Comparison of ENCODE assay signal across 11 cellular contexts in genomic region chr7:158595068-158595467, GRCh38. TPM values are rescaled to one million over a fixed set of nuclear protein-coding genes. Genes with fewer than 3 reads are reported as not detected.
DNase-seq lines count a peak whose midpoint lies in the region; ATAC-seq and TF ChIP-seq lines count a peak whose summit lies in the region.
"Had no signal": no experiment of that assay in that cellular context is flagged by ENCODE, and none has a peak within 500 bp of the region (broad histone marks: within the 10 kb centered on the region; RNA-seq: fewer than 3 reads in every experiment).

No MANE protein-coding gene starts in this region.

- DNase-seq in DND-41, result no peak
- DNase-seq in endodermal cell, result peak; percentile 73
- peak; percentile 38 for DNase-seq in medulla oblongata (ENCODE audit: extremely low spot score)
- no peak for DNase-seq in NCI-H510A (lab: John Stamatoyannopoulos, UW)
- DNase-seq in activated CD4-positive, alpha-beta memory T cell treated with anti-CD3 and anti-CD28 coated beads, Interleukin-2, amount 10 ng/mL, durations not matched to agents 7 days and 5 days, result no peak
- DNase-seq: cerebellar nuclear complex, sigmoid colon had no signal

- no peaks in the 10 kb centered on the region for H3K4me1 ChIP-seq in DND-41 (ENCODE audit: insufficient read depth, low read length)
- no peaks in the 10 kb centered on the region for H3K4me1 ChIP-seq in endodermal cell (ENCODE audit: control insufficient read depth, insufficient read depth, low read length)
- H3K4me1 ChIP-seq: sigmoid colon had no signal

- H4K20me1 ChIP-seq in DND-41 (ENCODE audit: insufficient read depth, low read length), result no peaks in the 10 kb centered on the region

- TF ChIP-seq CTCF in DND-41 (IDR thresholded peaks at IDR 0.05; ENCODE audit: borderline replicate concordance, extremely low read depth, low read length, poor library complexity, severe bottlenecking), result no peak
- TF ChIP-seq CTCF in endodermal cell (conservative IDR thresholded peaks at IDR 0.05), result no peak

- no peaks in the 10 kb centered on the region for H3K27me3 Mint-ChIP-seq in endodermal cell (ENCODE audit: insufficient read depth)
- H3K27me3 Mint-ChIP-seq in activated CD4-positive, alpha-beta memory T cell treated with anti-CD3 and anti-CD28 coated beads, Interleukin-2, amount 10 ng/mL, durations not matched to agents 7 days and 5 days, result no peaks in the 10 kb centered on the region
- H3K27me3 Mint-ChIP-seq: CD8-positive, alpha-beta memory T cell had no signal

- H3K27ac ChIP-seq in DND-41 (ENCODE audit: low read length) (no peak overlapping the region), endodermal cell (ENCODE audit: low read depth, low read length) (no peak overlapping the region)
- H3K27ac ChIP-seq: sigmoid colon had no signal

- 0 out of 3 replicates have a peak, but pooled peaks have one; percentile 47 for ATAC-seq in DND-41 (ENCODE audit: insufficient read depth, low read depth)
- peak; percentile 58 for ATAC-seq in HG03354 (IDR thresholded peaks at IDR 0.05; ENCODE audit: poor library complexity, severe bottlenecking, unreplicated experiment)
- no peak for ATAC-seq in GM21423 (IDR thresholded peaks at IDR 0.05; ENCODE audit: unreplicated experiment)
- no peak for ATAC-seq in HG03108 (IDR thresholded peaks at IDR 0.05; ENCODE audit: unreplicated experiment)

- CTCF ChIA-PET in activated CD4-positive, alpha-beta memory T cell treated with anti-CD3 and anti-CD28 coated beads, Interleukin-2, amount 10 ng/mL, durations not matched to agents 7 days and 5 days (lab: Charles Lee), result no interaction called here

- no peak overlapping the region for H2AFZ ChIP-seq in DND-41 (ENCODE audit: low read depth, low read length)

- H3K27ac Mint-ChIP-seq in endodermal cell, result no peak overlapping the region
- no peak overlapping the region for H3K27ac Mint-ChIP-seq in activated CD4-positive, alpha-beta memory T cell treated with anti-CD3 and anti-CD28 coated beads, Interleukin-2, amount 10 ng/mL, durations not matched to agents 7 days and 5 days
- H3K27ac Mint-ChIP-seq: CD8-positive, alpha-beta memory T cell had no signal

- POLR2A ChIA-PET in activated CD4-positive, alpha-beta memory T cell treated with anti-CD3 and anti-CD28 coated beads, Interleukin-2, amount 10 ng/mL, durations not matched to agents 7 days and 5 days (lab: Charles Lee), result no interaction called here

- H3K4me3 Mint-ChIP-seq in endodermal cell, result no peak overlapping the region
- no peak overlapping the region for H3K4me3 Mint-ChIP-seq in activated CD4-positive, alpha-beta memory T cell treated with anti-CD3 and anti-CD28 coated beads, Interleukin-2, amount 10 ng/mL, durations not matched to agents 7 days and 5 days
- H3K4me3 Mint-ChIP-seq: CD8-positive, alpha-beta memory T cell had no signal

- H3K4me3 ChIP-seq in DND-41 (ENCODE audit: low read depth in 1 of 2, low read length in 2 of 2), result no peak overlapping the region
- H3K4me3 ChIP-seq in endodermal cell (ENCODE audit: low read length), result no peak overlapping the region
- H3K4me3 ChIP-seq: sigmoid colon had no signal

- H3K4me2 ChIP-seq in DND-41 (ENCODE audit: insufficient read depth, low read length), result no peak overlapping the region

- H3K9ac ChIP-seq in DND-41 (ENCODE audit: low read depth, low read length) (no peak overlapping the region), endodermal cell (ENCODE audit: extremely low read depth, low read length, poor library complexity, severe bottlenecking) (no peak overlapping the region)

- peaks cover 6% of the 10 kb centered on the region for H3K36me3 Mint-ChIP-seq in endodermal cell (ENCODE audit: low read depth)
- peaks cover 12% of the 10 kb centered on the region for H3K36me3 Mint-ChIP-seq in activated CD4-positive, alpha-beta memory T cell treated with anti-CD3 and anti-CD28 coated beads, Interleukin-2, amount 10 ng/mL, durations not matched to agents 7 days and 5 days (ENCODE audit: low read depth)
- H3K36me3 Mint-ChIP-seq: CD8-positive, alpha-beta memory T cell had no signal

- H3K9me3 ChIP-seq in DND-41 (ENCODE audit: insufficient read depth, low read length, severe bottlenecking) (peaks cover 13% of the 10 kb centered on the region), endodermal cell (ENCODE audit: control insufficient read depth, low read length) (peaks cover 55% of the 10 kb centered on the region)
- H3K9me3 ChIP-seq: sigmoid colon had no signal

- H3K36me3 ChIP-seq in DND-41 (ENCODE audit: insufficient read depth, low read length), result no peaks in the 10 kb centered on the region
- H3K36me3 ChIP-seq in endodermal cell (ENCODE audit: control insufficient read depth, insufficient read depth, low read length), result no peaks in the 10 kb centered on the region
- H3K36me3 ChIP-seq: sigmoid colon had no signal

- no peaks in the 10 kb centered on the region for H3K4me1 Mint-ChIP-seq in endodermal cell
- H3K4me1 Mint-ChIP-seq in activated CD4-positive, alpha-beta memory T cell treated with anti-CD3 and anti-CD28 coated beads, Interleukin-2, amount 10 ng/mL, durations not matched to agents 7 days and 5 days, result no peaks in the 10 kb centered on the region
- H3K4me1 Mint-ChIP-seq: CD8-positive, alpha-beta memory T cell had no signal

- no peaks in the 10 kb centered on the region for H3K79me2 ChIP-seq in DND-41 (ENCODE audit: insufficient read depth, low read length)

- 45% methylated on average over 2 of the region's 3 CpGs; no CpG with 5 or more reads in 1 of the 2 experiments for WGBS in endodermal cell (ENCODE audit: insufficient coverage in 1 of 2, insufficient read length in 1 of 2), 2 experiments

- H3K9me3 Mint-ChIP-seq in endodermal cell, result peaks cover 2% of the 10 kb centered on the region
- H3K9me3 Mint-ChIP-seq in activated CD4-positive, alpha-beta memory T cell treated with anti-CD3 and anti-CD28 coated beads, Interleukin-2, amount 10 ng/mL, durations not matched to agents 7 days and 5 days, result peaks cover 9% of the 10 kb centered on the region

- H3K27me3 ChIP-seq in DND-41 (ENCODE audit: insufficient read depth, low read length, poor library complexity), result no peaks in the 10 kb centered on the region
- no peaks in the 10 kb centered on the region for H3K27me3 ChIP-seq in endodermal cell (ENCODE audit: control insufficient read depth, insufficient read depth, low read length, poor library complexity, severe bottlenecking)
- H3K27me3 ChIP-seq: sigmoid colon had no signal

RNA-seq across cellular contexts. Expression of gene PTPRN2, which starts 7.4 kb away (rescaled TPM):
- 1 to 10 TPM in 1 of 2 donors, under 1 TPM in 1; 0.69 to 1.2 TPM for total RNA-seq in endodermal cell
- 0.68 TPM for polyA plus RNA-seq in endodermal cell (2013, experiment 1 of 2)
- 0.37 TPM for polyA plus RNA-seq in endodermal cell (2013, experiment 2 of 2)
- total RNA-seq in activated CD4-positive, alpha-beta memory T cell treated with anti-CD3 and anti-CD28 coated beads, Interleukin-2, amount 10 ng/mL, durations not matched to agents 7 days and 5 days, result 1 to 10 TPM; 4.7 to 4.8 TPM

Comparison
In these comparisons a context has a peak if more than half of its experiments do, and no peak if none do; other contexts are left out.
1. ATAC-seq: peak in DND-41 (single experiment) and HG03354 (single experiment); none in GM21423 (single experiment) and HG03108 (single experiment).
2. DNase-seq: peak in endodermal cell (single experiment) and medulla oblongata (single experiment); none in DND-41 (single experiment), NCI-H510A (single experiment) and activated CD4-positive, alpha-beta memory T cell treated with anti-CD3 and anti-CD28 coated beads, Interleukin-2, amount 10 ng/mL, durations not matched to agents 7 days and 5 days (single experiment).